In the genomic region with DNA sequence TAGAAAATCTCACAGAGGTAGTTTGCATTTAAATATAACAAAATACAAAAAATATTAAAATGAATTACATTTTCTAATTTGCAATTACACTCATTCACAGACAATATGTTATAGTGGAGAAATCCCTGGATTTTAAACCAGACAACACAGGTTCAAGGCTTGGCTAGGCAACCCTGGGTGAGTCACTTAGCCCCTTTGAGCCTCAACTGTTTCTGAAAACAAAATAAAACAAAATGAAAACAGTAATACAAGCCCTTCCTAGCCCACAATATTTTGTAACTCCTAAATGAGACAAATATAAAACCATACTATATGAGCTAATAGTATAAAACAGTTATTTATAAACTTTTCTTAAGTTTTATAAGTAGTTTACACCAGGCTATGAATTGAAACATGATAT, we compare ENCODE assay signal across 21 cellular contexts.
"Had no signal": no experiment of that assay in that cellular context is flagged by ENCODE, and none has a peak within 500 bp of the region (broad histone marks: within the 10 kb centered on the region; RNA-seq: fewer than 3 reads in every experiment).

No MANE protein-coding gene starts in this region.

- H3K9me3 ChIP-seq: breast epithelium, gastroesophageal sphincter, pancreas, uterus had no signal

- H3K36me3 ChIP-seq: breast epithelium, pancreas, uterus had no signal

- H3K27ac ChIP-seq: breast epithelium, gastroesophageal sphincter, hepatocyte, pancreas, uterus, VCaP had no signal

- H3K4me3 ChIP-seq: breast epithelium, gastroesophageal sphincter, hepatocyte, pancreas, uterus had no signal

- FAIRE-seq: keratinocyte, pancreas, TTC549 had no signal

- H3K79me2 ChIP-seq: hepatocyte had no signal

- H2AFZ ChIP-seq: hepatocyte had no signal

- H3K4me2 ChIP-seq: hepatocyte had no signal

- H3K4me1 ChIP-seq: breast epithelium, pancreas, uterus had no signal

- DNase-seq: activated CD4-positive, alpha-beta T cell treated with anti-CD3 and anti-CD28 coated beads for 4 hours; activated CD4-positive, alpha-beta T cell treated with anti-CD3 and anti-CD28 coated beads, Interleukin-2, amount 50 U/mL, for 4 hours; activated CD8-positive, alpha-beta memory T cell treated with anti-CD3 and anti-CD28 coated beads for 24 hours; activated effector memory CD4-positive, alpha-beta T cell treated with anti-CD3 and anti-CD28 coated beads, Interleukin-2, amount 50 U/mL, for 16 hours; activated naive CD4-positive, alpha-beta T cell treated with anti-CD3 and anti-CD28 coated beads for 36 hours; activated naive CD8-positive, alpha-beta T cell treated with anti-CD3 and anti-CD28 coated beads, Interleukin-2, amount 10 ng/mL, durations not matched to agents 7 days and 5 days; amniotic stem cell; central memory CD4-positive, alpha-beta T cell; endodermal cell; left colon; pancreas; right cardiac atrium; stimulated activated CD4-positive, alpha-beta T cell treated with anti-CD3 and anti-CD28 coated beads, Interleukin-12 subunit alpha, Interleukin-12 subunit beta, amount 100 ng/mL, for 4 hours; stimulated activated CD4-positive, alpha-beta T cell treated with anti-CD3 and anti-CD28 coated beads, Interleukin-4, amount 100 ng/mL, for 1 hour; uterus had no signal

- H3K27me3 ChIP-seq: breast epithelium, gastroesophageal sphincter, hepatocyte, pancreas, uterus had no signal

- ATAC-seq: gastroesophageal sphincter, left colon, pancreas, right cardiac atrium had no signal
